Comparison of ENCODE assay signal across 8 cellular contexts in the genomic region with DNA sequence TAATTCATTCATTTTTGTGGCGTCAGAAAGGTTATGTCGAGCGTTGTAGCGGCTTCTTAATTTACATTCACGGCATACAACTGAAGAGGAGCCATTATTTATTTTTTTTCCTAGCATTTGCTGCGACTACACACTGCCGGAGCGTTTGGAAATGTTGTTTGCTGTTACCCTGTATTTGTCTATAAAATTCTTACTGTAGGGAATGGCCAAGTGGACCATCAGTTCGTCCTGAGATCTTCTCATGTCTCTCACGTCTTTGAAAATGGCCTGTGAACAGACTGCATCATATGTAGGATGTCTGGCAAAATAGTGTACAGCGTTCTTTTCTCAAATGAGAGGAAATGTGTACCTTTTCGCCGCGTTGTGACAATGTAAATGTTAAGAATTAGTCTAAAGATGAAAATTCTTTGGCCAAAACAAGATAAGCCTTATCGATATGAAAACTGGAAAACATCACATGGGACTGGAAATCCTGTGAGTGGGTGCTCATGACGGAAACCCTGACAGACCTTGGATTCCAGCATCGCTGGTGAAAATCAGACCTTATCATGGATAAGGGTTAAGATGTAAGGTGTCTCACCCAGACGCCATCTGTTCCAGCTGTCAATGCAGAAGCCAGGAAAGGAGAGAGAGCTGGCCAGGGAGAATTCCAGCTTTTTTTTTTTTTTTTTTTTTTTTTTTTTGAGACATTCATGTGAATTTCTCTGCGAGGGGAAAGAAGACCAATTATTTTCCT. TPM values are rescaled to one million over a fixed set of nuclear protein-coding genes. Genes with fewer than 3 reads are reported as not detected.
DNase-seq lines count a peak whose midpoint lies in the region; ATAC-seq and TF ChIP-seq lines count a peak whose summit lies in the region.

No MANE protein-coding gene starts in this region.

- no peaks in the 10 kb centered on the region for H4K20me1 ChIP-seq in OCI-LY1 (ENCODE audit: insufficient read depth, low read length)

- no peak for TF ChIP-seq POLR2A in ovary (IDR thresholded peaks at IDR 0.05)

- TF ChIP-seq CTCF in GM12864 (IDR thresholded peaks at IDR 0.05; ENCODE audit: low read depth, low read length, missing control alignments) (no peak), OCI-LY1 (IDR thresholded peaks at IDR 0.05; ENCODE audit: low read length) (no peak), ovary (IDR thresholded peaks at IDR 0.05) (no peak)

- H3K27me3 ChIP-seq in OCI-LY1 (ENCODE audit: insufficient read depth, low read length) (no peaks in the 10 kb centered on the region), endocrine pancreas (ENCODE audit: control insufficient read depth, insufficient read depth, low read length) (no peaks in the 10 kb centered on the region), ovary (no peaks in the 10 kb centered on the region)

- H2AFZ ChIP-seq in OCI-LY1 (ENCODE audit: low read length), result no peak overlapping the region

- H3K4me2 ChIP-seq in OCI-LY1 (ENCODE audit: low read length), result peak overlapping the region; percentile 78

- H3K4me3 ChIP-seq in GM12864 (ENCODE audit: low read depth, low read length) (peak overlapping the region; percentile 65), OCI-LY1 (ENCODE audit: low read depth, low read length, poor library complexity, severe bottlenecking) (peak overlapping the region; percentile 73), endocrine pancreas (ENCODE audit: control insufficient read depth, insufficient read depth, low read length) (peak overlapping the region; percentile 95), ovary (peak overlapping the region; percentile 51)

- DNase-seq in GM12864 (ENCODE audit: low read depth) (no peak), ovary (no peak), activated gamma-delta T cell (lab: John Stamatoyannopoulos, UW) (no peak), ecto neural progenitor cell (ENCODE audit: low spot score) (no peak), amniotic stem cell (lab: John Stamatoyannopoulos, UW) (no peak)

- H3K79me2 ChIP-seq in OCI-LY1 (ENCODE audit: insufficient read depth, low read length), result peaks cover 46% of the 10 kb centered on the region

- H3K36me3 ChIP-seq in OCI-LY1 (ENCODE audit: insufficient read depth, low read length), result no peaks in the 10 kb centered on the region
- H3K36me3 ChIP-seq in endocrine pancreas (ENCODE audit: control insufficient read depth, insufficient read depth, low read length), result no peaks in the 10 kb centered on the region
- no peaks in the 10 kb centered on the region for H3K36me3 ChIP-seq in ovary

- no peaks in the 10 kb centered on the region for H3K9me2 ChIP-seq in OCI-LY1 (ENCODE audit: low read depth, low read length)

- no peak for ATAC-seq in GM19452 (IDR thresholded peaks at IDR 0.05; ENCODE audit: unreplicated experiment)

- no peak for TF ChIP-seq EP300 in ovary (IDR thresholded peaks at IDR 0.05)

- peak overlapping the region; percentile 31 for H3K27ac ChIP-seq in OCI-LY1 (ENCODE audit: low read depth, low read length, poor library complexity, severe bottlenecking)
- H3K27ac ChIP-seq in ovary, result no peak overlapping the region

- H3K9ac ChIP-seq in OCI-LY1 (ENCODE audit: low read length), result peak overlapping the region; percentile 78
- peak overlapping the region; percentile 85 for H3K9ac ChIP-seq in endocrine pancreas (ENCODE audit: control insufficient read depth, insufficient read depth, low read length)

- intact Hi-C loops in ovary (cut with DNase I), result no loop called here

- whole genome bisulfite sequencing in ovary, 3 donors, result 10 to 17% (median 13%) methylated on average over 19 of the region's 19 CpGs

- H3K4me1 ChIP-seq in OCI-LY1 (ENCODE audit: insufficient read depth, low read length, severe bottlenecking) (peaks cover 39% of the 10 kb centered on the region), endocrine pancreas (ENCODE audit: control insufficient read depth, insufficient read depth, low read length) (peaks cover 9% of the 10 kb centered on the region), ovary (ENCODE audit: insufficient read depth) (no peaks in the 10 kb centered on the region)

- H3K9me3 ChIP-seq in OCI-LY1 (ENCODE audit: low read length) (no peaks in the 10 kb centered on the region), endocrine pancreas (ENCODE audit: control insufficient read depth, low read length) (no peaks in the 10 kb centered on the region), ovary (no peaks in the 10 kb centered on the region)

- no peaks in the 10 kb centered on the region for H3F3A ChIP-seq in OCI-LY1 (ENCODE audit: insufficient read depth, low read length)

RNA-seq across cellular contexts. Expression of a gene that starts 1.5 kb away (rescaled TPM):
- total RNA-seq in ovary, result 10 to 100 TPM in 5 of 7 donors, 1 to 10 TPM in 2; 6.3 to 17.0 (median 15.5) TPM
- polyA plus RNA-seq in ovary, result 1 to 10 TPM; 2.9 to 7.1 TPM
